8 cellular contexts compared by ENCODE assay signal in the genomic region with DNA sequence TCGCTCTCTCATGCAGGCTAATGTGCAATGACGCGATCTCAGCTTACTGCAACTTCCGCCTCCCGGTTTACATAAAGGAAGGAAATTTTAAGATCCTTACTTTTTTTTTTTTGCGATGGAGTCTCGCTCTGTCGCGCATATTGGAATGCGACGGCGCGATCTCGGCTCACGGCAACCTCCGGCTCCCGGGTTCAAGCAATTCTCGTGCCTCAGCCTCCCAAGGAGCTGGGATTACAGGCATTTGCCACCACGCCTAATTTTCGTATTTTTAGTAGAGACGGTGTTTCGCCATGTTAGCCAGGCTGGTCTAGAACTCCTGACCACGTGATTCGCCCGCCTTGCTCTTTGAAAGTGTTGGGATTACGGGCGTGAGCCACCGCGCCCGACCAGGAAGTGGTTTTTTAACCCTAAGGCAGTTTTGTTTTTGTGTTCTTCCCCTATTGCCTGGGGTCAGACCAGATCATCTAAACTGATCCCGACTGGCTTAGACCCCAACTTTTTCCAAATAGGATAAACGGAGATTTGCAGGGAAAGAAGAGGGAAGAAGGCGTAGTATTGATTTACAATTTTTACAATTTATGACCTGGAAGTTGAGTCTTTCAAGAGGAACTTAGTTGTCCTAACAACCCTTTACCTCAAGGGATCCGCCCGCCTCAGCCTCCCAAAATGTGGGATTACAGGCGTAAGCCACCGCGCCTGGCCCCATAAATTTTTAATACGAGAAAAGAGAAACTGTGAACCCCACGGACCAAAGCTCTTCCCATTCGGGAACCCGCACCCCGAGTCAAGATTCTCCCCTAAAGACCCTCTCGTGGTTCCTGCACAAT.
DNase-seq lines count a peak whose midpoint lies in the region; ATAC-seq and TF ChIP-seq lines count a peak whose summit lies in the region.

No MANE protein-coding gene starts in this region.

- H3K27ac ChIP-seq in thoracic aorta, result peak overlapping the region; percentile 85 to 92

- H3K27ac Mint-ChIP-seq in nephron progenitor cell, result peak overlapping the region; percentile 100

- peak overlapping the region; percentile 71 for H3K4me3 ChIP-seq in AG10803 (ENCODE audit: low read length)
- H3K4me3 ChIP-seq in thoracic aorta, result peak overlapping the region; percentile 91

- peaks cover 4% of the 10 kb centered on the region in 2 donors for H3K4me1 ChIP-seq in thoracic aorta (ENCODE audit: control insufficient read depth in 1 of 2, low read depth in 2 of 2)

- peak; percentile 5 for ATAC-seq in HG03159 (IDR thresholded peaks at IDR 0.05; ENCODE audit: unreplicated experiment)
- peak; percentile 82 for ATAC-seq in thoracic aorta (ENCODE audit: insufficient number of reproducible peaks, low FRiP score, low read depth)

- H3K4me1 Mint-ChIP-seq in nephron progenitor cell, result no peaks in the 10 kb centered on the region

- H3K9me3 ChIP-seq in thoracic aorta, result no peaks in the 10 kb centered on the region

- TF ChIP-seq CTCF in AG10803 (conservative IDR thresholded peaks at IDR 0.05; ENCODE audit: low read length), result no peak
- TF ChIP-seq CTCF in nephron progenitor cell (IDR thresholded peaks at IDR 0.05), result no peak
- no peak for TF ChIP-seq CTCF in thoracic aorta (IDR thresholded peaks at IDR 0.05)

- peaks cover 52% of the 10 kb centered on the region for H3K36me3 Mint-ChIP-seq in nephron progenitor cell (ENCODE audit: low read depth)

- no peaks in the 10 kb centered on the region for H3K27me3 Mint-ChIP-seq in nephron progenitor cell (ENCODE audit: low read depth, poor library complexity)

- peaks cover 53% of the 10 kb centered on the region for H3K9me3 Mint-ChIP-seq in nephron progenitor cell

- H3K36me3 ChIP-seq in thoracic aorta, result no peaks in the 10 kb centered on the region

- H3K4me3 Mint-ChIP-seq in nephron progenitor cell, result peak overlapping the region; percentile 98

- H3K27me3 ChIP-seq in thoracic aorta (replicated peaks; ENCODE audit: insufficient read depth), result no peaks in the 10 kb centered on the region

- DNase-seq in AG10803 (ENCODE audit: low read depth) (peak; percentile 68), fibroblast of the conjunctiva (ENCODE audit: low read depth) (peak; percentile 62), nephron progenitor cell (peak; percentile 7), thoracic aorta (ENCODE audit: low spot score) (no peak), DMS153 (lab: John Stamatoyannopoulos, UW) (no peak), NCI-H345 treated with DMSO at 0.1 percent for 48 hours (lab: John Stamatoyannopoulos, UW; ENCODE audit: unreplicated experiment) (no peak)
- peak; percentile 16 for DNase-seq in activated T-helper 9 cell treated with anti-CD3 and anti-CD28 coated beads, Interleukin-2, amount 50 U/mL, for 16 hours (ENCODE audit: low read depth)

Comparison
In these comparisons a context has a peak if more than half of its experiments do, and no peak if none do; other contexts are left out.
1. DNase-seq: peak in AG10803 (single experiment), activated T-helper 9 cell treated with anti-CD3 and anti-CD28 coated beads, Interleukin-2, amount 50 U/mL, for 16 hours (single experiment), fibroblast of the conjunctiva (single experiment) and nephron progenitor cell (single experiment); none in thoracic aorta (single experiment), DMS153 (single experiment) and NCI-H345 treated with DMSO at 0.1 percent for 48 hours (single experiment).